In genomic region chr17:45425125-45425983, GRCh38 we compare ENCODE assay signal across 8 cellular contexts. TPM values are rescaled to one million over a fixed set of nuclear protein-coding genes. Genes with fewer than 3 reads are reported as not detected.
DNase-seq lines count a peak whose midpoint lies in the region; ATAC-seq and TF ChIP-seq lines count a peak whose summit lies in the region.

No MANE protein-coding gene starts in this region.

- H3K36me3 ChIP-seq in Karpas-422 (ENCODE audit: insufficient read depth, low read length) = no peaks in the 10 kb centered on the region

- peaks cover 41% of the 10 kb centered on the region for H3K4me1 ChIP-seq in Karpas-422 (ENCODE audit: low read length)
- H3K4me1 ChIP-seq in foreskin keratinocyte = peaks cover 7% of the 10 kb centered on the region

- DNase-seq in CD1c-positive myeloid dendritic cell (ENCODE audit: extremely low spot score) = peak; percentile 51
- DNase-seq in Karpas-422 = peak; percentile 55
- peak; percentile 69 to 76 for DNase-seq in SHP77 (lab: John Stamatoyannopoulos, UW)
- DNase-seq in foreskin keratinocyte = peak; percentile 92 to 94
- DNase-seq in progenitor cell of endocrine pancreas (ENCODE audit: low spot score, unreplicated experiment) = peak; percentile 66

- H3K4me3 Mint-ChIP-seq in progenitor cell of endocrine pancreas (ENCODE audit: low read depth) = peak overlapping the region; percentile 72

- H3K9ac ChIP-seq in Karpas-422 (ENCODE audit: low read length) = peak overlapping the region; percentile 62

- peak overlapping the region; percentile 61 for H3K4me2 ChIP-seq in Karpas-422 (ENCODE audit: low read depth, low read length, poor library complexity, severe bottlenecking)

- H3K27me3 Mint-ChIP-seq in progenitor cell of endocrine pancreas = peaks cover 40% of the 10 kb centered on the region

- H3K27ac Mint-ChIP-seq in progenitor cell of endocrine pancreas = peak overlapping the region; percentile 41

- peak; percentile 86 for ATAC-seq in foreskin keratinocyte
- no peak for ATAC-seq in HG02763 (IDR thresholded peaks at IDR 0.05; ENCODE audit: unreplicated experiment)
- ATAC-seq in HG03460 (IDR thresholded peaks at IDR 0.05; ENCODE audit: unreplicated experiment) = no peak
- no peak for ATAC-seq in HG02885 (IDR thresholded peaks at IDR 0.05; ENCODE audit: poor library complexity, unreplicated experiment)

- H3K9me2 ChIP-seq in Karpas-422 (replicated peaks; ENCODE audit: insufficient read depth, low read length) = no peaks in the 10 kb centered on the region

- H2AFZ ChIP-seq in Karpas-422 (ENCODE audit: low read length) = no peak overlapping the region

- no peaks in the 10 kb centered on the region for H4K20me1 ChIP-seq in Karpas-422 (ENCODE audit: insufficient read depth, low read depth, low read length)

- H3K27ac ChIP-seq in Karpas-422 (ENCODE audit: low read length) (no peak overlapping the region), foreskin keratinocyte (peak overlapping the region; percentile 49)

- H3K9me3 Mint-ChIP-seq in progenitor cell of endocrine pancreas (ENCODE audit: low read depth) = no peaks in the 10 kb centered on the region

- 0 out of 2 replicates have a peak, but pooled peaks cover 2% of the 10 kb centered on the region for H3K79me2 ChIP-seq in Karpas-422 (ENCODE audit: low read length)

- H3K4me1 Mint-ChIP-seq in progenitor cell of endocrine pancreas (ENCODE audit: low read depth) = peaks cover 11% of the 10 kb centered on the region

- no peaks in the 10 kb centered on the region for H3K36me3 Mint-ChIP-seq in progenitor cell of endocrine pancreas (ENCODE audit: insufficient read depth)

- peak overlapping the region; percentile 52; the same call in 1 of the 2 replicates for H3K4me3 ChIP-seq in Karpas-422 (ENCODE audit: low read length)

- no peaks in the 10 kb centered on the region for H3K9me3 ChIP-seq in Karpas-422 (ENCODE audit: low read length)

- H3K27me3 ChIP-seq in Karpas-422 (ENCODE audit: low read length) (no peaks in the 10 kb centered on the region), foreskin keratinocyte (peaks cover 8% of the 10 kb centered on the region)

- TF ChIP-seq CTCF in foreskin keratinocyte (conservative IDR thresholded peaks at IDR 0.05) (peak; percentile 74), progenitor cell of endocrine pancreas (IDR thresholded peaks at IDR 0.05; ENCODE audit: unreplicated experiment) (peak; percentile 50)

RNA-seq across cellular contexts. Expression of gene ARHGAP27, which starts 7.3 kb away (rescaled TPM):
- total RNA-seq in Karpas-422 (2014; rRNA removed; shearing (Covaris generic); ENCODE audit: low replicate concordance) = 24.9 and 42.7 TPM in 2 replicates
- 13.3 and 13.5 TPM in 2 replicates for total RNA-seq in foreskin keratinocyte
- 9.5 and 10.0 TPM in 2 replicates for polyA plus RNA-seq in foreskin keratinocyte
- total RNA-seq in progenitor cell of endocrine pancreas = 7.6 and 12.7 TPM in 2 replicates
